ENCODE assay signal across 9 cellular contexts in genomic region chr1:206738370-206739366, GRCh38. TPM values are rescaled to one million over a fixed set of nuclear protein-coding genes. Genes with fewer than 3 reads are reported as not detected.
DNase-seq lines count a peak whose midpoint lies in the region; ATAC-seq and TF ChIP-seq lines count a peak whose summit lies in the region.
"Had no signal": no experiment of that assay in that cellular context is flagged by ENCODE, and none has a peak within 500 bp of the region (broad histone marks: within the 10 kb centered on the region; RNA-seq: fewer than 3 reads in every experiment).

No MANE protein-coding gene starts in this region.

- H3K4me1 Mint-ChIP-seq in activated CD4-positive, alpha-beta T cell treated with anti-CD3 and anti-CD28 coated beads, Interleukin-2, amount 10 ng/mL, durations not matched to agents 24 days and 14 days: peaks cover 73% of the 10 kb centered on the region

- H3K27me3 Mint-ChIP-seq in activated CD4-positive, alpha-beta T cell treated with anti-CD3 and anti-CD28 coated beads, Interleukin-2, amount 10 ng/mL, durations not matched to agents 24 days and 14 days: peaks cover 2% of the 10 kb centered on the region

- peak overlapping the region; percentile 77 for H3K27ac Mint-ChIP-seq in activated CD4-positive, alpha-beta T cell treated with anti-CD3 and anti-CD28 coated beads, Interleukin-2, amount 10 ng/mL, durations not matched to agents 24 days and 14 days

- ATAC-seq in HG02840 (IDR thresholded peaks at IDR 0.05; ENCODE audit: low FRiP score, unreplicated experiment) (peak; percentile 5), SK-N-SH treated with all-trans-retinoic acid at 6 μM for 48 hours (peak; percentile 49; the same call in 2 of the 3 replicates)

- peak overlapping the region; percentile 42 for H3K4me3 Mint-ChIP-seq in activated CD4-positive, alpha-beta T cell treated with anti-CD3 and anti-CD28 coated beads, Interleukin-2, amount 10 ng/mL, durations not matched to agents 24 days and 14 days

- peaks cover 38% of the 10 kb centered on the region for H3K36me3 Mint-ChIP-seq in activated CD4-positive, alpha-beta T cell treated with anti-CD3 and anti-CD28 coated beads, Interleukin-2, amount 10 ng/mL, durations not matched to agents 24 days and 14 days (ENCODE audit: low read depth)

- no peaks in the 10 kb centered on the region for H3K9me3 Mint-ChIP-seq in activated CD4-positive, alpha-beta T cell treated with anti-CD3 and anti-CD28 coated beads, Interleukin-2, amount 10 ng/mL, durations not matched to agents 24 days and 14 days

- intact Hi-C loops in activated CD4-positive, alpha-beta T cell treated with anti-CD3 and anti-CD28 coated beads, Interleukin-2, amount 10 ng/mL, durations not matched to agents 24 days and 14 days (cut with micrococcal nuclease): loop anchor here (1.0 to 2.0 kb wide), 4 partner anchors 18 to 65 kb away; no protein-coding TSS in a partner anchor
- intact Hi-C loops in cardiac septum (cut with DNase I): no loop called here

- DNase-seq in activated CD4-positive, alpha-beta T cell treated with anti-CD3 and anti-CD28 coated beads, Interleukin-2, amount 10 ng/mL, durations not matched to agents 24 days and 14 days: no peak
- DNase-seq in activated CD4-positive, alpha-beta T cell treated with anti-CD3 and anti-CD28 coated beads for 1 hour: no peak
- DNase-seq in iPS-NIHi11 (ENCODE audit: low spot score) (peak; percentile 64), activated gamma-delta T cell (lab: John Stamatoyannopoulos, UW) (no peak), cardiac septum (ENCODE audit: low spot score) (no peak)
- no peak for DNase-seq in stimulated activated CD4-positive, alpha-beta T cell treated with anti-CD3 and anti-CD28 coated beads, Interleukin-12 subunit alpha, Interleukin-12 subunit beta, amount 100 ng/mL, for 4 hours

TF ChIP-seq in SK-N-SH treated with all-trans-retinoic acid at 6 μM for 48 hours, 23 proteins besides CTCF, POLR2A, EP300 and RAD21:
- TF ChIP-seq ZFP30 (CRISPR knock-in tag; IDR thresholded peaks at IDR 0.05) (no peak), ARNTL (CRISPR knock-in tag; IDR thresholded peaks at IDR 0.05; ENCODE audit: borderline replicate concordance, low read depth) (no peak), POU6F1 (CRISPR knock-in tag; IDR thresholded peaks at IDR 0.05; ENCODE audit: borderline replicate concordance, low read depth) (no peak), CSDC2 (CRISPR knock-in tag; IDR thresholded peaks at IDR 0.05) (no peak), PPARA (CRISPR knock-in tag; IDR thresholded peaks at IDR 0.05; ENCODE audit: borderline replicate concordance) (no peak), ZFP3 (CRISPR knock-in tag; IDR thresholded peaks at IDR 0.05) (no peak), SNAI2 (CRISPR knock-in tag; IDR thresholded peaks at IDR 0.05) (no peak), OSR1 (CRISPR knock-in tag; IDR thresholded peaks at IDR 0.05) (no peak), GLIS3 (CRISPR knock-in tag; IDR thresholded peaks at IDR 0.05) (no peak)

RNA-seq across cellular contexts. Expression of gene IL19, which starts 31.9 kb away (rescaled TPM):
- total RNA-seq in activated CD4-positive, alpha-beta T cell treated with anti-CD3 and anti-CD28 coated beads, Interleukin-2, amount 10 ng/mL, durations not matched to agents 24 days and 14 days: not detected in 2 replicates
- total RNA-seq in cardiac septum: not detected
- total RNA-seq: skeletal muscle tissue had no signal

RNA-seq across cellular contexts. Expression of gene IL10, which starts 33.6 kb away (rescaled TPM):
- 3.4 TPM in 2 replicates for total RNA-seq in activated CD4-positive, alpha-beta T cell treated with anti-CD3 and anti-CD28 coated beads, Interleukin-2, amount 10 ng/mL, durations not matched to agents 24 days and 14 days
- 0.43 TPM for total RNA-seq in cardiac septum

RNA-seq across cellular contexts. Expression of gene MAPKAPK2, which starts 54.0 kb away (rescaled TPM):
- 95.1 and 97.4 TPM in 2 replicates for total RNA-seq in activated CD4-positive, alpha-beta T cell treated with anti-CD3 and anti-CD28 coated beads, Interleukin-2, amount 10 ng/mL, durations not matched to agents 24 days and 14 days
- total RNA-seq in cardiac septum: 242 TPM
